ENCODE assay signal across 20 cellular contexts in the genomic region with DNA sequence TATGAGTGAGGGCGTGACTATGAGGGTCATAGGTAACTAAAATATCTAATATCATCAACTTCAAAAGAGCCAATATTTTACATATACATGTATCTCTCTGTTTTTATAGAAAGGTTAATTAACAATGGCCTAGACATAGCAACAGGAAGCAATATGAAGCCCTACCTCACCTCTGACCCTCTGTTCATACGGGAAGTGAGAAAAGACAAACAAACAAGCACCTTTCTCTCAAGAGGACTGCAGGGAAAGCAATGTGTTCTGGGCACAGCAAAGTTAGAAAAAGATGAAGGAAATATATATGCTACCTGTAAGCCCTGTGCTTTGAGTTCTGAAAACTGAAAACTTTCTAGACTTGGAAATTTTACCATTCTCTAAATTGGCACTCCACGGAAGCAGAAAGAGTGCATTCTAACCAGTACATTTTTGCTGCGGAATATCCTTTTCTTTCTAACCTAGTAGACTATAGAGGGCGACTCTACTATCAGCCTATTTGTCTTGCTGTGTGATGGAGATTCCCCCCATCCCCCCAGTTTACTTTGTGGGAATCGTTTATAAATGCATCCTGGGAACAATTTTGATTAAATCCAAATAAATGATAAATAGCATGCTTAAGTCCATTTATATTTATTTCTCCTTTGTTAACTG.
"Had no signal": no experiment of that assay in that cellular context is flagged by ENCODE, and none has a peak within 500 bp of the region (broad histone marks: within the 10 kb centered on the region; RNA-seq: fewer than 3 reads in every experiment).

No MANE protein-coding gene starts in this region.

- H3K27me3 Mint-ChIP-seq: activated CD4-positive, alpha-beta T cell treated with anti-CD3 and anti-CD28 coated beads, Interleukin-2, amount 10 ng/mL, durations not matched to agents 7 days and 5 days; activated naive CD8-positive, alpha-beta T cell treated with anti-CD3 and anti-CD28 coated beads for 36 hours had no signal

- ATAC-seq: foreskin keratinocyte; right cardiac atrium; stimulated activated naive CD8-positive, alpha-beta T cell treated with anti-CD3 and anti-CD28 coated beads, Interleukin-15, Interleukin-2, amounts not matched to agents 100 U/mL and 50 U/mL, for 24 hours had no signal

- H3K27ac Mint-ChIP-seq: activated CD4-positive, alpha-beta T cell treated with anti-CD3 and anti-CD28 coated beads, Interleukin-2, amount 10 ng/mL, durations not matched to agents 7 days and 5 days; activated naive CD8-positive, alpha-beta T cell treated with anti-CD3 and anti-CD28 coated beads for 36 hours; activated T-helper 1 cell treated with anti-CD3 and anti-CD28 coated beads, Interleukin-12 subunit alpha, Interleukin-12 subunit beta, Interleukin-2, Interleukin-4 antibody, amounts not matched to agents 30 ng/mL and 10 ng/mL and 1 ng/mL, durations not matched to agents 14 hours and 24 hours and 36 hours had no signal

- H3K27me3 ChIP-seq: brain microvascular endothelial cell, foreskin keratinocyte, transverse colon had no signal

- H3K9me3 Mint-ChIP-seq: activated CD4-positive, alpha-beta T cell treated with anti-CD3 and anti-CD28 coated beads, Interleukin-2, amount 10 ng/mL, durations not matched to agents 7 days and 5 days; nephron progenitor cell had no signal

- H3K36me3 ChIP-seq: brain microvascular endothelial cell, prostate gland, transverse colon had no signal

- H3K27ac ChIP-seq: brain microvascular endothelial cell, foreskin keratinocyte, prostate gland, transverse colon had no signal

- H3K4me1 Mint-ChIP-seq: activated CD4-positive, alpha-beta T cell treated with anti-CD3 and anti-CD28 coated beads, Interleukin-2, amount 10 ng/mL, durations not matched to agents 7 days and 5 days; activated naive CD8-positive, alpha-beta T cell treated with anti-CD3 and anti-CD28 coated beads for 36 hours had no signal

- H3K4me3 Mint-ChIP-seq: activated CD4-positive, alpha-beta T cell treated with anti-CD3 and anti-CD28 coated beads, Interleukin-2, amount 10 ng/mL, durations not matched to agents 7 days and 5 days; activated naive CD8-positive, alpha-beta T cell treated with anti-CD3 and anti-CD28 coated beads for 36 hours; activated T-helper 1 cell treated with anti-CD3 and anti-CD28 coated beads, Interleukin-12 subunit alpha, Interleukin-12 subunit beta, Interleukin-2, Interleukin-4 antibody, amounts not matched to agents 30 ng/mL and 10 ng/mL and 1 ng/mL, durations not matched to agents 14 hours and 24 hours and 36 hours; nephron progenitor cell had no signal

- H3K36me3 Mint-ChIP-seq: activated naive CD8-positive, alpha-beta T cell treated with anti-CD3 and anti-CD28 coated beads for 36 hours had no signal

- DNase-seq: activated CD4-positive, alpha-beta T cell treated with anti-CD3 and anti-CD28 coated beads, Interleukin-2, amount 10 ng/mL, durations not matched to agents 7 days and 5 days; activated CD8-positive, alpha-beta memory T cell treated with anti-CD3 and anti-CD28 coated beads for 24 hours; activated naive CD8-positive, alpha-beta T cell treated with anti-CD3 and anti-CD28 coated beads for 36 hours; amygdala; brain microvascular endothelial cell; cortex of kidney; effector CD8-positive, alpha-beta T cell; foreskin keratinocyte; glutamatergic neuron; kidney glomerular epithelial cell; nephron progenitor cell; right cardiac atrium; small intestine; stimulated activated CD4-positive, alpha-beta T cell treated with anti-CD3 and anti-CD28 coated beads, Interleukin-4, amount 100 ng/mL, for 4 hours; stimulated activated CD8-positive, alpha-beta memory T cell treated with anti-CD3 and anti-CD28 coated beads, Interleukin-4, amount 100 ng/mL, for 48 hours; stimulated activated naive CD8-positive, alpha-beta T cell treated with anti-CD3 and anti-CD28 coated beads, Interleukin-15, Interleukin-2, amounts not matched to agents 100 U/mL and 50 U/mL, for 24 hours; T-helper 2 cell; transverse colon had no signal

- H3K4me1 ChIP-seq: foreskin keratinocyte, prostate gland, transverse colon had no signal

- H3K4me3 ChIP-seq: prostate gland, transverse colon had no signal
